ENCODE assay signal across 14 cellular contexts in the genomic region with DNA sequence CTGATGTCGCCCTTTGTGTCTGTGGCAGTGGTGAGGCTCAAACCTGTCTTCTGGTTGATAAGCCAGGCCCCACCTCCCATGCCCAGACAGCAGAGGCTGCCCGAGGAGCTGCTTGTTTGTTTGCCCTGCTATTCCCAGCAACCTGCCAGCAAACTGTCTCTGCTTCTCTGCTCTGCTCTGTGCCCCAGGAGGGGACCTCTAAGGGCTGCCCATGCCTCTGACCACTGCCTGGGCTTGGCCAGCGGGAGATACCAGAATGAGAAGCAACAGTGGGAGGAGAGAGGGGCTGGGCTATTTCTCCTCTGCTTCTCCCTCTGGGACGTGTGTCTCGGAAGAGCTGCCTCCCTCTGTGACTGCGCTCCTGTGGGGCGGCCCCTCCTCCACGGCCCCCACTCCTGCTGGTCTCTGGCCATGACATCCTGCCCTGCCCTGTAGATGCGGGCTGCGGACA.
DNase-seq lines count a peak whose midpoint lies in the region; ATAC-seq, FAIRE-seq and TF ChIP-seq lines count a peak whose summit lies in the region.
"Had no signal": no experiment of that assay in that cellular context is flagged by ENCODE, and none has a peak within 500 bp of the region (broad histone marks: within the 10 kb centered on the region; RNA-seq: fewer than 3 reads in every experiment).

No MANE protein-coding gene starts in this region.

- no peaks in the 10 kb centered on the region for H3K36me3 Mint-ChIP-seq in activated naive CD8-positive, alpha-beta T cell treated with anti-CD3 and anti-CD28 coated beads for 36 hours

- peaks cover 2% of the 10 kb centered on the region for H3K27me3 Mint-ChIP-seq in activated naive CD8-positive, alpha-beta T cell treated with anti-CD3 and anti-CD28 coated beads for 36 hours

- FAIRE-seq in H54 (lab: Jason Lieb, UNC) = no peak

- H3K27me3 ChIP-seq in neutrophil = peaks cover 9% of the 10 kb centered on the region
- H3K27me3 ChIP-seq: SJSA1 had no signal

- H3K27ac Mint-ChIP-seq in activated naive CD8-positive, alpha-beta T cell treated with anti-CD3 and anti-CD28 coated beads for 36 hours = peak overlapping the region; percentile 7

- peak overlapping the region; percentile 44 to 49 for H3K4me3 ChIP-seq in neutrophil (ENCODE audit: low read depth in 1 of 2, low read length in 1 of 2)
- H3K4me3 ChIP-seq: lung, prostate gland, SJSA1 had no signal

- H3K4me3 Mint-ChIP-seq in activated naive CD8-positive, alpha-beta T cell treated with anti-CD3 and anti-CD28 coated beads for 36 hours = no peak overlapping the region

- DNase-seq in NCI-H2107 treated with DMSO at 0.1 percent for 48 hours (lab: John Stamatoyannopoulos, UW; ENCODE audit: unreplicated experiment) = peak; percentile 41
- no peak for DNase-seq in NCI-H2107 (lab: John Stamatoyannopoulos, UW)
- peak; percentile 49 to 87 (median 76) for DNase-seq in NCI-H1417 (lab: John Stamatoyannopoulos, UW)
- no peak for DNase-seq in activated naive CD8-positive, alpha-beta T cell treated with anti-CD3 and anti-CD28 coated beads for 36 hours
- no peak for DNase-seq in H54 (ENCODE audit: insufficient read length, low spot score)
- DNase-seq in stimulated activated CD8-positive, alpha-beta memory T cell treated with anti-CD3 and anti-CD28 coated beads, Interleukin-4, amount 100 ng/mL, for 48 hours = no peak
- DNase-seq: ACHN; activated naive CD4-positive, alpha-beta T cell treated with anti-CD3 and anti-CD28 coated beads, Interleukin-2, amount 50 U/mL, for 16 hours; NCI-H1930 had no signal

- peaks cover 33% of the 10 kb centered on the region for H3K4me1 Mint-ChIP-seq in activated naive CD8-positive, alpha-beta T cell treated with anti-CD3 and anti-CD28 coated beads for 36 hours

- no peak for TF ChIP-seq CTCF in neutrophil (IDR thresholded peaks at IDR 0.05)

- no peak for ATAC-seq in GM21381 (IDR thresholded peaks at IDR 0.05; ENCODE audit: unreplicated experiment)

- no peak for TF ChIP-seq POLR2A in H54 (IDR thresholded peaks at IDR 0.05; ENCODE audit: low read depth, low read length)

- peaks cover 63 to 65% of the 10 kb centered on the region in 2 experiments for H3K4me1 ChIP-seq in neutrophil (ENCODE audit: control insufficient read depth in 1 of 2, insufficient read depth in 1 of 2, low read depth in 1 of 2, low read length in 1 of 2)
- H3K4me1 ChIP-seq: prostate gland, SJSA1 had no signal

- no peaks in the 10 kb centered on the region for H3K36me3 ChIP-seq in neutrophil
- H3K36me3 ChIP-seq: prostate gland, SJSA1 had no signal

- peak overlapping the region; percentile 100 for H3K27ac ChIP-seq in neutrophil
- H3K27ac ChIP-seq: prostate gland, SJSA1 had no signal

- no peaks in the 10 kb centered on the region for H3K9me3 ChIP-seq in neutrophil
- H3K9me3 ChIP-seq: prostate gland, SJSA1 had no signal

- no peaks in the 10 kb centered on the region for H3K9me3 Mint-ChIP-seq in activated naive CD8-positive, alpha-beta T cell treated with anti-CD3 and anti-CD28 coated beads for 36 hours

Comparison
In these comparisons a context has a peak if more than half of its experiments do, and no peak if none do; other contexts are left out.
1. DNase-seq: peak in NCI-H2107 treated with DMSO at 0.1 percent for 48 hours (single experiment) and NCI-H1417 (3 of 3); none in NCI-H2107 (single experiment), activated naive CD8-positive, alpha-beta T cell treated with anti-CD3 and anti-CD28 coated beads for 36 hours (single experiment), H54 (single experiment) and stimulated activated CD8-positive, alpha-beta memory T cell treated with anti-CD3 and anti-CD28 coated beads, Interleukin-4, amount 100 ng/mL, for 48 hours (single experiment).